ENCODE assay signal across 4 cellular contexts in the genomic region with DNA sequence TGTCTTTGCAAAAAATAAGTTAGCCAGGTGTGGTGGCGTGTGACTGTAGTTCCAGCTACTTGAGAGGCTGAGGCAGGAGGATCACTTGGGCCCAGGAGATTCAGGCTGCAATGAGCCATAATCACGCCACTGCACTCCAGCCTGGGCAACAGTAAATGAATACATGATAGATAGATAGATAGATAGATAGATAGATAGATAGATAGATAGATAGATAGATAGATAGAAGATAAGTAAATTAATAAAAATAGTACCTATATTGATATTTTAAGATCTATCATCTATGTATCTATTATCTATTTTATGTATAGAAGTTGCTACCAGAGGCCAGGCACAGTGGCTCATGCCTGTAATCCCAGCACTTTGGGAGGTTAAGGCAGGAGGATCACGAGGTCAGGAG. TPM values are rescaled to one million over a fixed set of nuclear protein-coding genes. Genes with fewer than 3 reads are reported as not detected.
"Had no signal": no experiment of that assay in that cellular context is flagged by ENCODE, and none has a peak within 500 bp of the region (broad histone marks: within the 10 kb centered on the region; RNA-seq: fewer than 3 reads in every experiment).

No MANE protein-coding gene starts in this region.

RNA-seq across cellular contexts. Expression of gene SLC28A1, which starts 6.8 kb away (rescaled TPM):
- total RNA-seq: M059J, RPMI7951, SJCRH30, SK-MEL-5 had no signal
